Comparison of ENCODE assay signal across 8 cellular contexts in genomic region chr20:56469077-56469449, GRCh38. TPM values are rescaled to one million over a fixed set of nuclear protein-coding genes. Genes with fewer than 3 reads are reported as not detected.
DNase-seq lines count a peak whose midpoint lies in the region; ATAC-seq and TF ChIP-seq lines count a peak whose summit lies in the region.

No MANE protein-coding gene starts in this region.

- H3K4me3 Mint-ChIP-seq in GM23338 (peak overlapping the region; percentile 100), WTC11 (peak overlapping the region; percentile 99)

- TF ChIP-seq POLR2A in gastroesophageal sphincter (IDR thresholded peaks at IDR 0.05) = no peak

- peaks cover 4% of the 10 kb centered on the region; the same call in 2 of the 3 replicates for H3K4me1 Mint-ChIP-seq in GM23338
- peaks cover 10% of the 10 kb centered on the region for H3K4me1 Mint-ChIP-seq in WTC11

- TF ChIP-seq CTCF in GM23338 (conservative IDR thresholded peaks at IDR 0.05; ENCODE audit: low read depth in 2 of 2) (no peak), WTC11 (IDR thresholded peaks at IDR 0.05) (no peak), gastroesophageal sphincter (IDR thresholded peaks at IDR 0.05) (no peak)

- no peak for ATAC-seq in GM23338
- ATAC-seq in WTC11 = no peak
- no peak for ATAC-seq in gastroesophageal sphincter
- no peak for ATAC-seq in HG03442 (IDR thresholded peaks at IDR 0.05; ENCODE audit: unreplicated experiment)
- no peak for ATAC-seq in GM21576 (IDR thresholded peaks at IDR 0.05; ENCODE audit: unreplicated experiment)

- H3K9me3 Mint-ChIP-seq in GM23338 (no peaks in the 10 kb centered on the region; the same call in 2 of the 3 replicates), WTC11 (no peaks in the 10 kb centered on the region)

- CTCF ChIA-PET in WTC11 (lab: Charles Lee) = no interaction called here

- H3K27ac Mint-ChIP-seq in GM23338 (no peak overlapping the region; the same call in 1 of the 2 replicates), WTC11 (peak overlapping the region; percentile 79; the same call in 1 of the 2 replicates)

- DNase-seq in GM23338 (ENCODE audit: low spot score) = no peak
- no peak for DNase-seq in WTC11 (ENCODE audit: low spot score)
- no peak for DNase-seq in activated CD8-positive, alpha-beta memory T cell treated with anti-CD3 and anti-CD28 coated beads for 24 hours
- DNase-seq in NCI-H1417 (lab: John Stamatoyannopoulos, UW) = no peak

- TF ChIP-seq EP300 in gastroesophageal sphincter (IDR thresholded peaks at IDR 0.05) = no peak

- POLR2A ChIA-PET in WTC11 (lab: Charles Lee) = interaction anchor here (1.0 kb wide), 1 partner anchor 77 kb away, joined by 5 read pairs; the partner anchor contains the start of genes AURKA and CSTF1

- no peaks in the 10 kb centered on the region for H3F3A ChIP-seq in GM23338 (replicated peaks; ENCODE audit: low read depth)

- H3K36me3 ChIP-seq in GM23338 (ENCODE audit: insufficient read depth) = peaks cover 7% of the 10 kb centered on the region; the same call in 1 of the 2 replicates
- peaks cover 0 to 14% of the 10 kb centered on the region in 2 donors for H3K36me3 ChIP-seq in gastroesophageal sphincter
- H3K36me3 ChIP-seq in skeletal muscle satellite cell (ENCODE audit: insufficient read depth, low read length) = peaks cover 18% of the 10 kb centered on the region

- H3K4me2 ChIP-seq in GM23338 = peak overlapping the region; percentile 97
- peak overlapping the region; percentile 96 for H3K4me2 ChIP-seq in skeletal muscle satellite cell (ENCODE audit: low read length)

- 23% methylated on average over 8 of the region's 8 CpGs for WGBS in gastroesophageal sphincter (ENCODE audit: low coverage in 1 of 2), 2 donors

- H2AFZ ChIP-seq in GM23338 = peak overlapping the region; percentile 97

- peak overlapping the region; percentile 98 for H3K9ac ChIP-seq in skeletal muscle satellite cell (ENCODE audit: low read depth, low read length)

- H3K4me1 ChIP-seq in GM23338 (ENCODE audit: insufficient read depth) (peaks cover 7% of the 10 kb centered on the region), gastroesophageal sphincter (peaks cover 0 to 41% (median 11%) of the 10 kb centered on the region in 3 donors), skeletal muscle satellite cell (ENCODE audit: control insufficient read depth, insufficient read depth, low read length) (peaks cover 13% of the 10 kb centered on the region)

- no peaks in the 10 kb centered on the region for H3K9me2 ChIP-seq in GM23338 (ENCODE audit: insufficient read depth)

- peaks cover 6% of the 10 kb centered on the region; the same call in 2 of the 3 replicates for H3K36me3 Mint-ChIP-seq in GM23338 (ENCODE audit: low read depth)
- peaks cover 6% of the 10 kb centered on the region; the same call in 1 of the 2 replicates for H3K36me3 Mint-ChIP-seq in WTC11

- H3K4me3 ChIP-seq in GM23338 (peak overlapping the region; percentile 98), gastroesophageal sphincter (peak overlapping the region; percentile 60 to 80), skeletal muscle satellite cell (ENCODE audit: low read length) (peak overlapping the region; percentile 82)

- H3K27me3 Mint-ChIP-seq in GM23338 (ENCODE audit: insufficient read depth, low read depth, poor library complexity) (no peaks in the 10 kb centered on the region), WTC11 (ENCODE audit: low read depth) (peaks cover 6% of the 10 kb centered on the region)

- H4K20me1 ChIP-seq in GM23338 (replicated peaks; ENCODE audit: insufficient read depth) = no peaks in the 10 kb centered on the region; the same call in 1 of the 2 replicates

- H3K27ac ChIP-seq in GM23338 (ENCODE audit: low read depth) (no peak overlapping the region), gastroesophageal sphincter (peak overlapping the region; percentile 77 to 89 (median 87))

- H3K9me3 ChIP-seq in gastroesophageal sphincter (no peaks in the 10 kb centered on the region), skeletal muscle satellite cell (replicated peaks; ENCODE audit: low read length) (no peaks in the 10 kb centered on the region)

- no peaks in the 10 kb centered on the region for H3K27me3 ChIP-seq in GM23338 (ENCODE audit: insufficient read depth)
- no peaks in the 10 kb centered on the region for H3K27me3 ChIP-seq in gastroesophageal sphincter
- H3K27me3 ChIP-seq in skeletal muscle satellite cell (ENCODE audit: control insufficient read depth, insufficient read depth, low read length) = no peaks in the 10 kb centered on the region

- peaks cover 29% of the 10 kb centered on the region for H3K79me2 ChIP-seq in GM23338 (replicated peaks; ENCODE audit: insufficient read depth)

TF ChIP-seq in GM23338, 12 proteins besides CTCF, POLR2A, EP300 and RAD21:
- TF ChIP-seq, protein P1, sequence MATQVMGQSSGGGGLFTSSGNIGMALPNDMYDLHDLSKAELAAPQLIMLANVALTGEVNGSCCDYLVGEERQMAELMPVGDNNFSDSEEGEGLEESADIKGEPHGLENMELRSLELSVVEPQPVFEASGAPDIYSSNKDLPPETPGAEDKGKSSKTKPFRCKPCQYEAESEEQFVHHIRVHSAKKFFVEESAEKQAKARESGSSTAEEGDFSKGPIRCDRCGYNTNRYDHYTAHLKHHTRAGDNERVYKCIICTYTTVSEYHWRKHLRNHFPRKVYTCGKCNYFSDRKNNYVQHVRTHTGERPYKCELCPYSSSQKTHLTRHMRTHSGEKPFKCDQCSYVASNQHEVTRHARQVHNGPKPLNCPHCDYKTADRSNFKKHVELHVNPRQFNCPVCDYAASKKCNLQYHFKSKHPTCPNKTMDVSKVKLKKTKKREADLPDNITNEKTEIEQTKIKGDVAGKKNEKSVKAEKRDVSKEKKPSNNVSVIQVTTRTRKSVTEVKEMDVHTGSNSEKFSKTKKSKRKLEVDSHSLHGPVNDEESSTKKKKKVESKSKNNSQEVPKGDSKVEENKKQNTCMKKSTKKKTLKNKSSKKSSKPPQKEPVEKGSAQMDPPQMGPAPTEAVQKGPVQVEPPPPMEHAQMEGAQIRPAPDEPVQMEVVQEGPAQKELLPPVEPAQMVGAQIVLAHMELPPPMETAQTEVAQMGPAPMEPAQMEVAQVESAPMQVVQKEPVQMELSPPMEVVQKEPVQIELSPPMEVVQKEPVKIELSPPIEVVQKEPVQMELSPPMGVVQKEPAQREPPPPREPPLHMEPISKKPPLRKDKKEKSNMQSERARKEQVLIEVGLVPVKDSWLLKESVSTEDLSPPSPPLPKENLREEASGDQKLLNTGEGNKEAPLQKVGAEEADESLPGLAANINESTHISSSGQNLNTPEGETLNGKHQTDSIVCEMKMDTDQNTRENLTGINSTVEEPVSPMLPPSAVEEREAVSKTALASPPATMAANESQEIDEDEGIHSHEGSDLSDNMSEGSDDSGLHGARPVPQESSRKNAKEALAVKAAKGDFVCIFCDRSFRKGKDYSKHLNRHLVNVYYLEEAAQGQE (IDR thresholded peaks at IDR 0.05; ENCODE audit: unreplicated experiment) = no peak
- no peak for TF ChIP-seq EZH2 (IDR thresholded peaks at IDR 0.05; ENCODE audit: low read depth, unreplicated experiment)
- TF ChIP-seq CREB1 (CRISPR knock-in tag; IDR thresholded peaks at IDR 0.05; ENCODE audit: low read depth) = no peak

TF ChIP-seq in WTC11, 78 proteins besides CTCF, POLR2A, EP300 and RAD21 (continues in another document):
- TF ChIP-seq, protein P2, sequence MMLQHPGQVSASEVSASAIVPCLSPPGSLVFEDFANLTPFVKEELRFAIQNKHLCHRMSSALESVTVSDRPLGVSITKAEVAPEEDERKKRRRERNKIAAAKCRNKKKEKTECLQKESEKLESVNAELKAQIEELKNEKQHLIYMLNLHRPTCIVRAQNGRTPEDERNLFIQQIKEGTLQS (CRISPR knock-in tag; conservative IDR thresholded peaks at IDR 0.05) = no peak
- no peak for TF ChIP-seq ZNF281 (CRISPR knock-in tag; IDR thresholded peaks at IDR 0.05)
- no peak for TF ChIP-seq TEAD4 (CRISPR knock-in tag; IDR thresholded peaks at IDR 0.05)
- TF ChIP-seq NFE2L1 (CRISPR knock-in tag; IDR thresholded peaks at IDR 0.05) = no peak

RNA-seq across cellular contexts. Expression of gene RTF2, which starts 0.6 kb away (rescaled TPM):
- total RNA-seq in GM23338 (2014; rRNA removed; shearing (Covaris generic)) = 28.2 and 41.1 TPM in 2 replicates
- 53.1 and 53.7 TPM in 2 replicates for polyA plus RNA-seq in GM23338 (2016; fragmentation: Nextera tagmentation; extraction: Ambion mirVana)
- total RNA-seq in WTC11 (2021) (46.3 to 56.1 TPM (median 51.7 TPM) in 3 replicates), gastroesophageal sphincter (10 to 100 TPM; 83.7 to 96.1 (median 90.3) TPM)
- 50.9 and 62.4 TPM in 2 replicates for total RNA-seq in skeletal muscle satellite cell (2012; rRNA removed)

RNA-seq across cellular contexts. Expression of gene FAM209A, which starts 55.5 kb away (rescaled TPM):
- not detected in 2 replicates for total RNA-seq in GM23338 (2014; rRNA removed; shearing (Covaris generic))
- polyA plus RNA-seq in GM23338 (2016; fragmentation: Nextera tagmentation; extraction: Ambion mirVana) = not detected in 2 replicates
- 0.28 TPM in 1 of 3 replicates, not detected in the others for total RNA-seq in WTC11 (2021)
- under 1 TPM in 1 of 4 donors, not detected in 3; 0.66 TPM for total RNA-seq in gastroesophageal sphincter
- 0.22 and 0.25 TPM in 2 replicates for total RNA-seq in skeletal muscle satellite cell (2012; rRNA removed)

RNA-seq across cellular contexts. Expression of gene CASS4, which starts 57.0 kb away (rescaled TPM):
- 0.12 TPM in 1 of 2 replicates, not detected in the other for total RNA-seq in GM23338 (2014; rRNA removed; shearing (Covaris generic))
- polyA plus RNA-seq in GM23338 (2016; fragmentation: Nextera tagmentation; extraction: Ambion mirVana) = not detected in 2 replicates
- total RNA-seq in WTC11 (2021) = 0.11 to 0.14 TPM (median 0.13 TPM) in 3 replicates
- 1 to 10 TPM; 1.2 to 9.0 (median 4.4) TPM for total RNA-seq in gastroesophageal sphincter
- 0.87 TPM in 1 of 2 replicates, not detected in the other for total RNA-seq in skeletal muscle satellite cell (2012; rRNA removed)
